ENCODE assay signal across 37 cellular contexts in genomic region chr11:89201138-89201537, GRCh38. TPM values are rescaled to one million over a fixed set of nuclear protein-coding genes. Genes with fewer than 3 reads are reported as not detected.
"Had no signal": no experiment of that assay in that cellular context is flagged by ENCODE, and none has a peak within 500 bp of the region (broad histone marks: within the 10 kb centered on the region; RNA-seq: fewer than 3 reads in every experiment).

No MANE protein-coding gene starts in this region.

- DNase-seq: activated B cell treated with CpG ODN at 0.5 μM for 24 hours; activated CD4-positive, alpha-beta memory T cell treated with anti-CD3 and anti-CD28 coated beads for 36 hours; activated CD4-positive, alpha-beta T cell treated with anti-CD3 and anti-CD28 coated beads for 4 hours; activated CD4-positive, alpha-beta T cell treated with anti-CD3 and anti-CD28 coated beads, Interleukin-2, amount 10 ng/mL, durations not matched to agents 24 days and 14 days; activated CD4-positive, alpha-beta T cell treated with anti-CD3 and anti-CD28 coated beads, Interleukin-2, amount 50 U/mL, for 1 hour; activated CD4-positive, alpha-beta T cell treated with anti-CD3 and anti-CD28 coated beads, Interleukin-2, amount 50 U/mL, for 4 hours; activated CD4-positive, CD25-positive, alpha-beta regulatory T cell treated with anti-CD3 and anti-CD28 coated beads, Interleukin-2, amount 50 U/mL, for 72 hours; activated CD8-positive, alpha-beta memory T cell treated with anti-CD3 and anti-CD28 coated beads, Interleukin-2, amount 50 U/mL, for 4 hours; activated CD8-positive, alpha-beta T cell treated with anti-CD3 and anti-CD28 coated beads for 36 hours; activated effector memory CD4-positive, alpha-beta T cell treated with anti-CD3 and anti-CD28 coated beads, Interleukin-2, amount 50 U/mL, for 16 hours; activated gamma-delta T cell treated with Interleukin-2 at 50 U/mL for 16 hours; activated naive CD4-positive, alpha-beta T cell; activated naive CD4-positive, alpha-beta T cell treated with anti-CD3 and anti-CD28 coated beads for 36 hours; activated naive CD4-positive, alpha-beta T cell treated with anti-CD3 and anti-CD28 coated beads, Interleukin-2, amount 50 U/mL, for 16 hours; activated naive CD8-positive, alpha-beta T cell treated with anti-CD3 and anti-CD28 coated beads for 36 hours; activated T-cell treated with anti-CD3 and anti-CD28 coated beads for 4 hours; activated T-cell treated with anti-CD3 and anti-CD28 coated beads, Interleukin-2, amount 50 U/mL, for 1 hour; activated T-cell treated with anti-CD3 and anti-CD28 coated beads, Interleukin-2, amount 50 U/mL, for 4 hours; activated T-cell treated with anti-CD3 and anti-CD28 coated beads, Interleukin-2, amount 50 U/mL, for 72 hours; adrenal gland; amniotic stem cell; aorta; body of pancreas; brain microvascular endothelial cell; central memory CD4-positive, alpha-beta T cell; T-helper 1 cell; T-helper 2 cell; T-helper 9 cell had no signal

- H3K36me3 ChIP-seq: adrenal gland, brain microvascular endothelial cell, breast epithelium had no signal

- H3K4me3 ChIP-seq: adrenal gland, body of pancreas, breast epithelium had no signal

- H3K4me1 ChIP-seq: adrenal gland, body of pancreas, breast epithelium had no signal

- ATAC-seq: activated CD8-positive, alpha-beta T cell treated with anti-CD3 and anti-CD28 coated beads for 36 hours; activated naive CD4-positive, alpha-beta T cell treated with anti-CD3 and anti-CD28 coated beads, Interleukin-2, amount 50 U/mL, for 72 hours; activated T-cell treated with anti-CD3 and anti-CD28 coated beads, Interleukin-2, amount 50 U/mL, for 4 hours; activated T-cell treated with anti-CD3 and anti-CD28 coated beads, Interleukin-2, amount 50 U/mL, for 72 hours; activated T-helper 17 cell treated with anti-CD3 and anti-CD28 coated beads, Interleukin-2, amount 50 U/mL, for 72 hours; body of pancreas had no signal

- FAIRE-seq: astrocyte, TTC549 had no signal

- H3K27ac ChIP-seq: adrenal gland, body of pancreas, brain microvascular endothelial cell, breast epithelium, VCaP had no signal

- H3K9me3 ChIP-seq: body of pancreas, breast epithelium had no signal

- H3K27me3 ChIP-seq: adrenal gland, body of pancreas, brain microvascular endothelial cell, breast epithelium had no signal

RNA-seq across cellular contexts. Expression of gene TYR, which starts 23.5 kb away (rescaled TPM):
- total RNA-seq: activated B cell treated with CpG ODN at 0.5 μM for 24 hours; activated CD4-positive, alpha-beta memory T cell treated with anti-CD3 and anti-CD28 coated beads for 36 hours; activated CD4-positive, alpha-beta T cell treated with anti-CD3 and anti-CD28 coated beads, Interleukin-2, amount 10 ng/mL, durations not matched to agents 24 days and 14 days; activated CD8-positive, alpha-beta memory T cell treated with anti-CD3 and anti-CD28 coated beads for 36 hours; activated CD8-positive, alpha-beta T cell treated with anti-CD3 and anti-CD28 coated beads for 36 hours; activated naive CD4-positive, alpha-beta T cell treated with anti-CD3 and anti-CD28 coated beads for 36 hours; activated naive CD4-positive, alpha-beta T cell treated with anti-CD3 and anti-CD28 coated beads, Interleukin-2, amount 50 U/mL, for 72 hours; activated naive CD8-positive, alpha-beta T cell treated with anti-CD3 and anti-CD28 coated beads for 36 hours; activated T-cell treated with anti-CD3 and anti-CD28 coated beads, Interleukin-2, amount 50 U/mL, for 4 hours; activated T-cell treated with anti-CD3 and anti-CD28 coated beads, Interleukin-2, amount 50 U/mL, for 72 hours; activated T-helper 1 cell treated with anti-CD3 and anti-CD28 coated beads, Interleukin-12 subunit alpha, Interleukin-12 subunit beta, Interleukin-2, Interleukin-4 antibody, amounts not matched to agents 30 ng/mL and 10 ng/mL and 1 ng/mL, durations not matched to agents 14 hours and 24 hours and 36 hours; activated T-helper 17 cell treated with anti-CD3 and anti-CD28 coated beads, Interleukin-2, amount 50 U/mL, for 72 hours; adrenal gland; aorta; astrocyte; body of pancreas; breast epithelium; cardiac septum had no signal
- polyA plus RNA-seq: adrenal gland, aorta had no signal
